Comparison of ENCODE assay signal across 15 cellular contexts in the genomic region with DNA sequence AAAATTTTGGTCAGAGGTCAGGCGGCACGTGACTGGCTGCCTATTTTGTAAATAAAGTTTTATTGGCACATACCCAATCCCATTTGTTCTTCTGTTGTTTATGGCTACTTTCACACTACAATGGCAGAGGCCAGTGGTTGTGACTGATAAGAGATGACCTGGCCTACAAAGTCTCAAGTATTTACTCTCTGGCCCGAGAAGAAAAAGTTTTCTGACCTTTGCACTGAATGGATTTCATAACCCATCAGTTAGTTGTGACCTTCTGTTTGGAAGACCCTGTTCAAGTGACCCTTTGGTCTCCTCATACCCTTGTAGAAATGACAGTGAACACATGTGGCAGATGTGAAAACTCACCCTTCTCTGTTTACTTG.
A peak's percentile ranks its signal among the peaks of the same experiment; 100 is the strongest.
DNase-seq lines count a peak whose midpoint lies in the region; ATAC-seq and TF ChIP-seq lines count a peak whose summit lies in the region.
"Had no signal": no experiment of that assay in that cellular context is flagged by ENCODE, and none has a peak within 500 bp of the region (broad histone marks: within the 10 kb centered on the region; RNA-seq: fewer than 3 reads in every experiment).

No MANE protein-coding gene starts in this region.

- H3K9me3 Mint-ChIP-seq in activated B cell treated with CpG ODN at 0.5 μM for 24 hours (no peaks in the 10 kb centered on the region), H9 (peaks cover 8 to 19% of the 10 kb centered on the region in 2 experiments)

- H3K4me3 Mint-ChIP-seq in activated B cell treated with CpG ODN at 0.5 μM for 24 hours = no peak overlapping the region
- no peak overlapping the region for H3K4me3 Mint-ChIP-seq in H9

- H3K9me3 ChIP-seq in BLaER1 = peaks cover 25% of the 10 kb centered on the region
- H3K9me3 ChIP-seq in IMR-90 (ENCODE audit: control insufficient read depth, insufficient read depth, low read length) = no peaks in the 10 kb centered on the region
- no peaks in the 10 kb centered on the region for H3K9me3 ChIP-seq in H9 (ENCODE audit: control insufficient read depth, low read depth, low read length)
- H3K9me3 ChIP-seq: SJSA1 had no signal

- no peak overlapping the region for H3K56ac ChIP-seq in IMR-90 (ENCODE audit: extremely low read depth, insufficient read depth, low read length)
- no peak overlapping the region for H3K56ac ChIP-seq in H9 (ENCODE audit: insufficient read length, low read depth, low read length)

- 0 out of 2 replicates have a peak overlapping the region, but pooled peaks have one; percentile 94 for H3K4me2 ChIP-seq in BLaER1
- H3K4me2 ChIP-seq in IMR-90 (ENCODE audit: low read depth, low read length) = no peak overlapping the region
- H3K4me2 ChIP-seq in H9 (ENCODE audit: insufficient read depth, insufficient read length, low read length) = no peak overlapping the region

- H3K36me3 Mint-ChIP-seq in activated B cell treated with CpG ODN at 0.5 μM for 24 hours (ENCODE audit: low read depth) (peaks cover 27% of the 10 kb centered on the region), H9 (ENCODE audit: insufficient read depth in 1 of 3, low read depth in 3 of 3) (peaks cover 19 to 30% (median 25%) of the 10 kb centered on the region in 3 experiments)

- WGBS in IMR-90 (ENCODE audit: extremely low coverage in 2 of 2, insufficient read length in 1 of 2), 2 experiments = no CpG with 5 or more reads among the region's 3 CpGs
- no CpG with 5 or more reads among the region's 3 CpGs for WGBS in H9 (ENCODE audit: extremely low coverage, insufficient read length, low lambda C conversion rate)

- H3K14ac ChIP-seq in IMR-90 (replicated peaks; ENCODE audit: low read depth, low read length) (no peak overlapping the region), H9 (ENCODE audit: insufficient read depth, low read length) (no peak overlapping the region)

- no peak overlapping the region for H3K4ac ChIP-seq in IMR-90 (ENCODE audit: low read depth, low read length)
- no peak overlapping the region for H3K4ac ChIP-seq in H9 (ENCODE audit: low read depth, low read length)

- no peak overlapping the region for H2BK120ac ChIP-seq in IMR-90 (ENCODE audit: low read depth, low read length)
- no peak overlapping the region for H2BK120ac ChIP-seq in H9 (ENCODE audit: low read depth, low read length, poor library complexity, severe bottlenecking)

- dilution Hi-C loops in IMR-90 (cut with HindIII; ENCODE audit: low sequenced_read_pairs, unreplicated experiment) = no loop called here

- POLR2A ChIA-PET in IMR-90 (lab: Charles Lee; ENCODE audit: unreplicated experiment) = no interaction called here
- POLR2A ChIA-PET in activated B cell treated with CpG ODN at 0.5 μM for 24 hours (lab: Charles Lee) = no interaction called here

- TF ChIP-seq RAD21 in IMR-90 (IDR thresholded peaks at IDR 0.05; ENCODE audit: low read length) = no peak

- no peak overlapping the region for H2BK5ac ChIP-seq in IMR-90 (ENCODE audit: low read depth, low read length, poor library complexity, severe bottlenecking)
- H2BK5ac ChIP-seq in H9 (ENCODE audit: insufficient read length, low read length) = no peak overlapping the region

- intact Hi-C loops in IMR-90 (cut with micrococcal nuclease) = no loop called here
- intact Hi-C loops in activated B cell treated with CpG ODN at 0.5 μM for 24 hours (cut with micrococcal nuclease) = loop anchor here (1.0 kb wide), 1 partner anchor 9 kb away; no protein-coding TSS in a partner anchor
- intact Hi-C loops in posterior vena cava (cut with DNase I) = no loop called here

- H3K27me3 Mint-ChIP-seq in activated B cell treated with CpG ODN at 0.5 μM for 24 hours = no peaks in the 10 kb centered on the region
- H3K27me3 Mint-ChIP-seq in H9 (ENCODE audit: low read depth) = no peaks in the 10 kb centered on the region

- H3K23ac ChIP-seq in IMR-90 (ENCODE audit: low read depth, low read length) (no peak overlapping the region), H9 (ENCODE audit: insufficient read length, low read depth, low read length) (no peak overlapping the region)

- H2AFZ ChIP-seq in IMR-90 (replicated peaks; ENCODE audit: low read length, poor library complexity) = no peak overlapping the region
- no peak overlapping the region for H2AFZ ChIP-seq in H9 (ENCODE audit: low read length)

- H3K9me1 ChIP-seq in IMR-90 (ENCODE audit: insufficient read depth, low read length) = peaks cover 10% of the 10 kb centered on the region

- H3K4me1 Mint-ChIP-seq in activated B cell treated with CpG ODN at 0.5 μM for 24 hours (peaks cover 80% of the 10 kb centered on the region), H9 (peaks cover 55 to 56% of the 10 kb centered on the region in 2 experiments)

- no peaks in the 10 kb centered on the region for H3K23me2 ChIP-seq in H9 (ENCODE audit: insufficient read length, low read depth, low read length, poor library complexity, severe bottlenecking)

- no peak overlapping the region for H3T11ph ChIP-seq in H9 (ENCODE audit: low read length)

- BruUV-seq in IMR-90 (replicated peaks; lab: Mats Ljungman, UMichigan) = no TSS peak

- H2BK20ac ChIP-seq in IMR-90 (ENCODE audit: low read depth, low read length) (no peak overlapping the region), H9 (ENCODE audit: low read depth, low read length, poor library complexity, severe bottlenecking) (no peak overlapping the region)

- H4K8ac ChIP-seq in IMR-90 (ENCODE audit: low read depth in 2 of 2, low read length in 2 of 2) (no peak overlapping the region), H9 (replicated peaks; ENCODE audit: insufficient read length, low read depth, low read length) (no peak overlapping the region)

- H4K5ac ChIP-seq in IMR-90 (ENCODE audit: low read depth, low read length) (no peak overlapping the region), H9 (ENCODE audit: insufficient read length, low read depth, low read length) (no peak overlapping the region)

- TF ChIP-seq POLR2A in IMR-90 (IDR thresholded peaks at IDR 0.05; ENCODE audit: low read depth, low read length) = no peak

- H2BK12ac ChIP-seq in H9 (ENCODE audit: insufficient read length, low read depth, low read length) = no peak overlapping the region

- H4K20me1 ChIP-seq in BLaER1 = peaks cover 100% of the 10 kb centered on the region
- peaks cover 60% of the 10 kb centered on the region for H4K20me1 ChIP-seq in IMR-90 (ENCODE audit: insufficient read depth, low read length)
- H4K20me1 ChIP-seq in H9 (ENCODE audit: control insufficient read depth, insufficient read depth, insufficient read length) = no peaks in the 10 kb centered on the region

- H3K18ac ChIP-seq in IMR-90 (ENCODE audit: low read depth, low read length) = no peak overlapping the region
- H3K18ac ChIP-seq in H9 (ENCODE audit: insufficient read length, low read depth, low read length) = no peak overlapping the region

- H3K9ac ChIP-seq in BLaER1 (no peak overlapping the region), IMR-90 (ENCODE audit: low read depth, low read length) (no peak overlapping the region), H9 (ENCODE audit: extremely low read depth, insufficient read length, low read length) (no peak overlapping the region)

- DNase-seq in IMR-90 = no peak
- no peak for DNase-seq in activated B cell treated with CpG ODN at 0.5 μM for 24 hours
- no peak for DNase-seq in left lobe of liver (ENCODE audit: low spot score)
- no peak for DNase-seq in A172 (ENCODE audit: low spot score)
- DNase-seq in posterior vena cava (ENCODE audit: low spot score) = no peak
- no peak for DNase-seq in H9
- DNase-seq: ACHN, EL, NCI-H1417, NCI-H2081, NCI-H524, SW 1271 had no signal

- H3K27ac ChIP-seq in BLaER1 (no peak overlapping the region), IMR-90 (ENCODE audit: insufficient read depth, low read length) (no peak overlapping the region), H9 (ENCODE audit: insufficient read length, low read depth, low read length) (no peak overlapping the region)
- H3K27ac ChIP-seq: SJSA1 had no signal

- H4K91ac ChIP-seq in IMR-90 (ENCODE audit: insufficient read depth, low read depth, low read length) = no peak overlapping the region
- H4K91ac ChIP-seq in H9 (ENCODE audit: insufficient read length, low read depth, low read length) = no peak overlapping the region

- in situ Hi-C loops in IMR-90 (cut with MboI; ENCODE audit: low sequenced_read_pairs) = no loop called here

- no peak for ATAC-seq in IMR-90 (ENCODE audit: low read depth)
- ATAC-seq in activated B cell treated with CpG ODN at 0.5 μM for 24 hours (ENCODE audit: low read depth) = no peak
- ATAC-seq in left lobe of liver = peak; percentile 63
- ATAC-seq in HG03108 (IDR thresholded peaks at IDR 0.05; ENCODE audit: unreplicated experiment) = no peak

- H2AK5ac ChIP-seq in IMR-90 (ENCODE audit: low read depth, low read length) (no peak overlapping the region), H9 (ENCODE audit: insufficient read length, low read length) (no peak overlapping the region)

- H3K36me3 ChIP-seq in BLaER1 (peaks cover 69% of the 10 kb centered on the region), IMR-90 (ENCODE audit: control insufficient read depth, insufficient read depth, low read length) (peaks cover 12% of the 10 kb centered on the region; the same call in 1 of the 2 replicates)
- H3K36me3 ChIP-seq: SJSA1 had no signal

- CTCF ChIA-PET in IMR-90 (lab: Yijun Ruan, JAX) = interaction anchor here (0.7 kb wide), 1 partner anchor 223 kb away, joined by 3 read pairs; no protein-coding TSS in a partner anchor
- CTCF ChIA-PET in activated B cell treated with CpG ODN at 0.5 μM for 24 hours (lab: Charles Lee) = interaction anchor here (0.7 kb wide), 1 partner anchor 121 kb away, joined by 3 read pairs; the partner anchor contains the start of gene MGAT5

- TF ChIP-seq CTCF in IMR-90 (conservative IDR thresholded peaks at IDR 0.05; ENCODE audit: low read depth, low read length) = no peak
- TF ChIP-seq CTCF in activated B cell treated with CpG ODN at 0.5 μM for 24 hours (IDR thresholded peaks at IDR 0.05) = no peak
- TF ChIP-seq CTCF in H9 (conservative IDR thresholded peaks at IDR 0.05) = no peak

- H2BK15ac ChIP-seq in IMR-90 (ENCODE audit: low read depth, low read length) = no peak overlapping the region
- no peak overlapping the region for H2BK15ac ChIP-seq in H9 (ENCODE audit: low read depth, low read length)

- H3K27ac Mint-ChIP-seq in activated B cell treated with CpG ODN at 0.5 μM for 24 hours (peak overlapping the region; percentile 8), H9 (peak overlapping the region in 1 of 3 experiments; percentile 44; a peak in 2 of 7 replicates)

- peaks cover 23 to 71% of the 10 kb centered on the region in 2 experiments for H3K79me1 ChIP-seq in IMR-90 (ENCODE audit: low read depth in 1 of 2, low read length in 2 of 2)
- no peaks in the 10 kb centered on the region for H3K79me1 ChIP-seq in H9 (ENCODE audit: insufficient read depth, low read depth, low read length, poor library complexity, severe bottlenecking)

- H3K79me2 ChIP-seq in H9 (ENCODE audit: insufficient read depth, low read length) = peaks cover 5% of the 10 kb centered on the region; the same call in 1 of the 2 replicates

- H3K4me1 ChIP-seq in BLaER1 = peaks cover 83% of the 10 kb centered on the region
- peaks cover 13% of the 10 kb centered on the region for H3K4me1 ChIP-seq in IMR-90 (ENCODE audit: control insufficient read depth, insufficient read depth, low read length)
- peaks cover 14% of the 10 kb centered on the region for H3K4me1 ChIP-seq in H9 (ENCODE audit: insufficient read depth, low read length)
- H3K4me1 ChIP-seq: SJSA1 had no signal

- H3K4me3 ChIP-seq in BLaER1 (no peak overlapping the region), IMR-90 (ENCODE audit: insufficient read depth, low read depth, low read length) (no peak overlapping the region)
- H3K4me3 ChIP-seq: SJSA1 had no signal

- no peaks in the 10 kb centered on the region for H3K27me3 ChIP-seq in BLaER1
- H3K27me3 ChIP-seq in IMR-90 (ENCODE audit: control insufficient read depth, insufficient read depth, low read length) = no peaks in the 10 kb centered on the region
- no peaks in the 10 kb centered on the region for H3K27me3 ChIP-seq in H9 (ENCODE audit: insufficient read depth, low read length)
- H3K27me3 ChIP-seq: SJSA1 had no signal

- H2AK9ac ChIP-seq in IMR-90 (replicated peaks; ENCODE audit: low read depth, low read length, poor library complexity) = no peak overlapping the region
